In genomic region chr4:48275247-48275646, GRCh38 we compare ENCODE assay signal across 8 cellular contexts. TPM values are rescaled to one million over a fixed set of nuclear protein-coding genes. Genes with fewer than 3 reads are reported as not detected.
DNase-seq lines count a peak whose midpoint lies in the region; ATAC-seq and TF ChIP-seq lines count a peak whose summit lies in the region.

No MANE protein-coding gene starts in this region.

- H3K36me3 Mint-ChIP-seq in glutamatergic neuron (ENCODE audit: unreplicated experiment), result no peaks in the 10 kb centered on the region

- DNase-seq in NCI-H2029 (lab: John Stamatoyannopoulos, UW) (peak; percentile 1), NCI-H2029 treated with DMSO at 0.1 percent for 48 hours (lab: John Stamatoyannopoulos, UW) (no peak), SHP77 treated with DMSO at 0.1 percent for 48 hours (lab: John Stamatoyannopoulos, UW) (peak; percentile 3), glutamatergic neuron (no peak), UCSD-AML1 (lab: John Stamatoyannopoulos, UW; ENCODE audit: unreplicated experiment) (no peak), activated gamma-delta T cell (lab: John Stamatoyannopoulos, UW) (no peak), NCI-H2107 (lab: John Stamatoyannopoulos, UW) (no peak)

- peaks cover 2% of the 10 kb centered on the region for H3K27me3 Mint-ChIP-seq in glutamatergic neuron (ENCODE audit: unreplicated experiment)

- no peak overlapping the region for H3K27ac Mint-ChIP-seq in glutamatergic neuron (ENCODE audit: unreplicated experiment)

- peak; percentile 46 for ATAC-seq in HG02798 (IDR thresholded peaks at IDR 0.05; ENCODE audit: poor library complexity, unreplicated experiment)

- no peaks in the 10 kb centered on the region for H3K4me1 Mint-ChIP-seq in glutamatergic neuron (ENCODE audit: low read depth, unreplicated experiment)

- H3K4me3 Mint-ChIP-seq in glutamatergic neuron (ENCODE audit: unreplicated experiment), result no peak overlapping the region

- peak; percentile 22 for TF ChIP-seq CTCF in glutamatergic neuron (IDR thresholded peaks at IDR 0.05; ENCODE audit: partially characterized antibody, unreplicated experiment)

- H3K9me3 Mint-ChIP-seq in glutamatergic neuron (ENCODE audit: unreplicated experiment), result no peaks in the 10 kb centered on the region

RNA-seq across cellular contexts. Expression of gene TEC, which starts 5.6 kb away (rescaled TPM):
- total RNA-seq in glutamatergic neuron (ENCODE audit: unreplicated experiment), result 0.37 TPM

Comparison
In these comparisons a context has a peak if more than half of its experiments do, and no peak if none do; other contexts are left out.
1. DNase-seq: peak in NCI-H2029 (single experiment) and SHP77 treated with DMSO at 0.1 percent for 48 hours (single experiment); none in NCI-H2029 treated with DMSO at 0.1 percent for 48 hours (single experiment), glutamatergic neuron (single experiment), UCSD-AML1 (single experiment), activated gamma-delta T cell (single experiment) and NCI-H2107 (single experiment).